Comparison of ENCODE assay signal across 10 cellular contexts in genomic region chr6:25277857-25278256, GRCh38. TPM values are rescaled to one million over a fixed set of nuclear protein-coding genes. Genes with fewer than 3 reads are reported as not detected.
A peak's percentile ranks its signal among the peaks of the same experiment; 100 is the strongest.
DNase-seq lines count a peak whose midpoint lies in the region; ATAC-seq and TF ChIP-seq lines count a peak whose summit lies in the region.
"Had no signal": no experiment of that assay in that cellular context is flagged by ENCODE, and none has a peak within 500 bp of the region (broad histone marks: within the 10 kb centered on the region; RNA-seq: fewer than 3 reads in every experiment).

No MANE protein-coding gene starts in this region.

- TF ChIP-seq EP300 in sigmoid colon (IDR thresholded peaks at IDR 0.05): no peak

- 0 out of 2 replicates have a peak, but pooled peaks have one; percentile 6 for ATAC-seq in PC-3
- ATAC-seq in Right ventricle myocardium inferior: no peak

- peaks cover 3% of the 10 kb centered on the region for H3K36me3 Mint-ChIP-seq in endothelial cell (ENCODE audit: low read depth, unreplicated experiment)

- TF ChIP-seq CTCF in PC-3 (conservative IDR thresholded peaks at IDR 0.05; ENCODE audit: low read depth, low read length): no peak
- no peak for TF ChIP-seq CTCF in endothelial cell (IDR thresholded peaks at IDR 0.05; ENCODE audit: unreplicated experiment)
- no peak for TF ChIP-seq CTCF in parathyroid adenoma (IDR thresholded peaks at IDR 0.05)
- no peak for TF ChIP-seq CTCF in adrenal gland (IDR thresholded peaks at IDR 0.05)
- no peak for TF ChIP-seq CTCF in sigmoid colon (IDR thresholded peaks at IDR 0.05)

- peak overlapping the region; percentile 80; the same call in 1 of the 2 replicates for H2AFZ ChIP-seq in PC-3 (ENCODE audit: low read length)
- peak overlapping the region; percentile 91 for H2AFZ ChIP-seq in parathyroid adenoma

- POLR2A ChIA-PET in PC-3 (lab: Charles Lee; ENCODE audit: unreplicated experiment): interaction anchor here (0.5 kb wide), 1 partner anchor 45 kb away, joined by 3 read pairs; no protein-coding TSS in a partner anchor

- H3K4me3 ChIP-seq in PC-3 (ENCODE audit: low read length) (peak overlapping the region; percentile 84), parathyroid adenoma (ENCODE audit: low read depth, low read length) (no peak overlapping the region), adrenal gland (no peak overlapping the region), sigmoid colon (no peak overlapping the region)

- H3K27ac ChIP-seq in PC-3 (ENCODE audit: low read length) (no peak overlapping the region), parathyroid adenoma (no peak overlapping the region), adrenal gland (no peak overlapping the region), sigmoid colon (no peak overlapping the region)

- H3K4me1 ChIP-seq in PC-3 (ENCODE audit: insufficient read depth, low read length) (peaks cover 25% of the 10 kb centered on the region), parathyroid adenoma (peaks cover 10% of the 10 kb centered on the region), adrenal gland (replicated peaks in 1 of 2) (peaks cover 7 to 21% of the 10 kb centered on the region in 2 donors), sigmoid colon (peaks cover 0 to 25% (median 20%) of the 10 kb centered on the region in 4 donors)

- H3K9me3 ChIP-seq in PC-3 (ENCODE audit: low read length) (no peaks in the 10 kb centered on the region), parathyroid adenoma (ENCODE audit: control insufficient read depth, low read length) (no peaks in the 10 kb centered on the region), adrenal gland (replicated peaks in 1 of 3) (no peaks in the 10 kb centered on the region), sigmoid colon (no peaks in the 10 kb centered on the region)
- H3K9me3 ChIP-seq: thyroid gland had no signal

- no peaks in the 10 kb centered on the region for H3K27me3 ChIP-seq in PC-3 (ENCODE audit: low read length)
- H3K27me3 ChIP-seq in parathyroid adenoma (ENCODE audit: control insufficient read depth, insufficient read depth, low read length): no peaks in the 10 kb centered on the region
- no peaks in the 10 kb centered on the region for H3K27me3 ChIP-seq in adrenal gland
- peaks cover 0 to 12% (median 0%) of the 10 kb centered on the region in 3 donors for H3K27me3 ChIP-seq in sigmoid colon
- H3K27me3 ChIP-seq: thyroid gland had no signal

- intact Hi-C loops in PC-3 (cut with micrococcal nuclease) (loop anchor here (1.0 to 10.0 kb wide), 4 partner anchors 55 to 278 kb away; no protein-coding TSS in a partner anchor), adrenal gland (cut with DNase I) (loop anchor here in 1 of 2 donors (5.0 kb wide), 1 partner anchor 214 kb away; no protein-coding TSS in a partner anchor), sigmoid colon (cut with DNase I) (loop anchor here (2.0 to 5.0 kb wide), 2 partner anchors 213 to 279 kb away; no protein-coding TSS in a partner anchor), Right ventricle myocardium inferior (cut with DNase I) (loop anchor here (5.0 kb wide), 1 partner anchor 56 kb away; no protein-coding TSS in a partner anchor)

- TF ChIP-seq POLR2A in adrenal gland (IDR thresholded peaks at IDR 0.05): no peak
- TF ChIP-seq POLR2A in sigmoid colon (IDR thresholded peaks at IDR 0.05): no peak

- no peak overlapping the region; the same call in 1 of the 2 replicates for H3K9ac ChIP-seq in PC-3 (ENCODE audit: low read length)
- no peak overlapping the region for H3K9ac ChIP-seq in parathyroid adenoma

- BruUV-seq in PC-3 (replicated peaks; lab: Mats Ljungman, UMichigan): no TSS peak

- H3K4me2 ChIP-seq in PC-3 (ENCODE audit: low read length): peak overlapping the region; percentile 87
- H3K4me2 ChIP-seq in parathyroid adenoma (ENCODE audit: low read length): no peak overlapping the region

- H3K4me3 Mint-ChIP-seq in endothelial cell (ENCODE audit: unreplicated experiment): peak overlapping the region; percentile 86

- H3K9me3 Mint-ChIP-seq in endothelial cell (ENCODE audit: unreplicated experiment): no peaks in the 10 kb centered on the region

- peaks cover 35% of the 10 kb centered on the region for H3K4me1 Mint-ChIP-seq in endothelial cell (ENCODE audit: unreplicated experiment)

- H4K20me1 ChIP-seq in PC-3 (ENCODE audit: low read length): no peaks in the 10 kb centered on the region

- peak overlapping the region; percentile 27 for H3K27ac Mint-ChIP-seq in endothelial cell (ENCODE audit: unreplicated experiment)

- WGBS in adrenal gland, 4 donors: 88 to 100% (median 98%) methylated on average over 1 of the region's 1 CpG
- WGBS in sigmoid colon, 2 donors: 51 to 80% methylated on average over 1 of the region's 1 CpG

- peaks cover 13% of the 10 kb centered on the region for H3K27me3 Mint-ChIP-seq in endothelial cell (ENCODE audit: unreplicated experiment)

- CTCF ChIA-PET in PC-3 (lab: Charles Lee): interaction anchor here (0.7 to 3.0 kb wide), 4 partner anchors 12 to 371 kb away, joined by 4 to 35 read pairs (median 8); no protein-coding TSS in a partner anchor

- H3K9me2 ChIP-seq in PC-3 (replicated peaks; ENCODE audit: low read length): no peaks in the 10 kb centered on the region

- DNase-seq in NCI-H748 (lab: John Stamatoyannopoulos, UW; ENCODE audit: unreplicated experiment): peak; percentile 36
- no peak for DNase-seq in NCI-H748 treated with DMSO at 0.1 percent for 48 hours (lab: John Stamatoyannopoulos, UW)
- DNase-seq in PC-3: peak; percentile 46
- no peak for DNase-seq in endothelial cell (ENCODE audit: low spot score)
- DNase-seq in adrenal gland: no peak
- DNase-seq in sigmoid colon: no peak
- no peak for DNase-seq in Right ventricle myocardium inferior (ENCODE audit: missing footprints)
- DNase-seq: SW 1271, thyroid gland had no signal

- H3K79me2 ChIP-seq in PC-3 (ENCODE audit: low read length) (peaks cover 31% of the 10 kb centered on the region), parathyroid adenoma (no peaks in the 10 kb centered on the region)

- no peaks in the 10 kb centered on the region for H3K36me3 ChIP-seq in PC-3 (ENCODE audit: low read depth, low read length)
- H3K36me3 ChIP-seq in parathyroid adenoma (ENCODE audit: control insufficient read depth, insufficient read depth, low read length): no peaks in the 10 kb centered on the region
- H3K36me3 ChIP-seq in adrenal gland (replicated peaks in 1 of 2): no peaks in the 10 kb centered on the region
- no peaks in the 10 kb centered on the region for H3K36me3 ChIP-seq in sigmoid colon
- H3K36me3 ChIP-seq: thyroid gland had no signal

- no peaks in the 10 kb centered on the region for H3F3A ChIP-seq in PC-3 (ENCODE audit: low read length, unreplicated experiment)

RNA-seq across cellular contexts. Expression of gene CARMIL1, which starts 1.3 kb away (rescaled TPM):
- total RNA-seq in PC-3 (2014; rRNA removed) (17.0 and 22.0 TPM in 2 replicates), endothelial cell (ENCODE audit: unreplicated experiment) (32.5 TPM), adrenal gland (10 to 100 TPM; 12.0 to 36.2 (median 18.7) TPM), sigmoid colon (1 to 10 TPM; 3.4 to 8.2 (median 7.4) TPM), Right ventricle myocardium inferior (5.4 TPM)
- polyA plus RNA-seq in adrenal gland (10 to 100 TPM in 2 of 3 donors, 1 to 10 TPM in 1; 9.2 to 13.3 (median 13.0) TPM), sigmoid colon (10 to 100 TPM; 21.0 to 24.0 (median 23.9) TPM)

Comparison
In these comparisons a context has a peak if more than half of its experiments do, and no peak if none do; other contexts are left out.
1. DNase-seq: peak in NCI-H748 (single experiment) and PC-3 (single experiment); none in NCI-H748 treated with DMSO at 0.1 percent for 48 hours (single experiment), endothelial cell (single experiment), adrenal gland (0 of 7), sigmoid colon (single experiment) and Right ventricle myocardium inferior (single experiment).